In the genomic region with DNA sequence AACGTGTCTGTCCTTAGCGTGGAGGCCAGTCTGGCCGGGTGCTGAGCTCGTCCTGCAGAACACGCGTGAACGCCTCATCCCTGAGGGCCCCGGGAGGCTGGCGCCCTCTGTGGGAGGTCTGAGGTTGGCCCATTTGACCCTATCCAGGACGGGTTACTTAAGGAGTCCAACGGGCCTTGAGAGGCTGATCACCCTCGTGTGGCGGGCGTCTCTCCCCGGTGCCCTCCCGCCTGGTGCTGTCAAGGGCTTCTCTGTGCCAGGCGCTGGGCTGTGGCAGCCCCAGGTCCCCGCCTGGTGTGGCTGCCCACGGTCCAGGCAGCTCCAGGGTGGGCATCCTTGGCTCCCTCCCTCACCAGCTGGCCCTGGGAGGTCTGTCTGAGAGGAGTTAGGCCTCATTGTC, we compare ENCODE assay signal across 1 cellular context.
TF ChIP-seq lines count a peak whose summit lies in the region.

No MANE protein-coding gene starts in this region.

TF ChIP-seq in SK-N-SH, 30 proteins besides CTCF, POLR2A, EP300 and RAD21 (continued from another document):
- TF ChIP-seq, protein P1, sequence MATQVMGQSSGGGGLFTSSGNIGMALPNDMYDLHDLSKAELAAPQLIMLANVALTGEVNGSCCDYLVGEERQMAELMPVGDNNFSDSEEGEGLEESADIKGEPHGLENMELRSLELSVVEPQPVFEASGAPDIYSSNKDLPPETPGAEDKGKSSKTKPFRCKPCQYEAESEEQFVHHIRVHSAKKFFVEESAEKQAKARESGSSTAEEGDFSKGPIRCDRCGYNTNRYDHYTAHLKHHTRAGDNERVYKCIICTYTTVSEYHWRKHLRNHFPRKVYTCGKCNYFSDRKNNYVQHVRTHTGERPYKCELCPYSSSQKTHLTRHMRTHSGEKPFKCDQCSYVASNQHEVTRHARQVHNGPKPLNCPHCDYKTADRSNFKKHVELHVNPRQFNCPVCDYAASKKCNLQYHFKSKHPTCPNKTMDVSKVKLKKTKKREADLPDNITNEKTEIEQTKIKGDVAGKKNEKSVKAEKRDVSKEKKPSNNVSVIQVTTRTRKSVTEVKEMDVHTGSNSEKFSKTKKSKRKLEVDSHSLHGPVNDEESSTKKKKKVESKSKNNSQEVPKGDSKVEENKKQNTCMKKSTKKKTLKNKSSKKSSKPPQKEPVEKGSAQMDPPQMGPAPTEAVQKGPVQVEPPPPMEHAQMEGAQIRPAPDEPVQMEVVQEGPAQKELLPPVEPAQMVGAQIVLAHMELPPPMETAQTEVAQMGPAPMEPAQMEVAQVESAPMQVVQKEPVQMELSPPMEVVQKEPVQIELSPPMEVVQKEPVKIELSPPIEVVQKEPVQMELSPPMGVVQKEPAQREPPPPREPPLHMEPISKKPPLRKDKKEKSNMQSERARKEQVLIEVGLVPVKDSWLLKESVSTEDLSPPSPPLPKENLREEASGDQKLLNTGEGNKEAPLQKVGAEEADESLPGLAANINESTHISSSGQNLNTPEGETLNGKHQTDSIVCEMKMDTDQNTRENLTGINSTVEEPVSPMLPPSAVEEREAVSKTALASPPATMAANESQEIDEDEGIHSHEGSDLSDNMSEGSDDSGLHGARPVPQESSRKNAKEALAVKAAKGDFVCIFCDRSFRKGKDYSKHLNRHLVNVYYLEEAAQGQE (IDR thresholded peaks at IDR 0.05; ENCODE audit: low read depth, low read length) = no peak
- TF ChIP-seq CHD2 (IDR thresholded peaks at IDR 0.05; ENCODE audit: low read length, partially characterized antibody) = no peak
- TF ChIP-seq NFIC (IDR thresholded peaks at IDR 0.05; ENCODE audit: borderline replicate concordance) = no peak
- TF ChIP-seq TEAD4 (IDR thresholded peaks at IDR 0.05; ENCODE audit: borderline replicate concordance, insufficient read depth) = no peak
- TF ChIP-seq EZH2phosphoT487 (IDR thresholded peaks at IDR 0.05; ENCODE audit: borderline replicate concordance, low read depth) = no peak
- TF ChIP-seq FOSL2 (IDR thresholded peaks at IDR 0.05; ENCODE audit: borderline replicate concordance, low read depth) = no peak
- TF ChIP-seq RFX5 (IDR thresholded peaks at IDR 0.05; ENCODE audit: low read length) = no peak
TF ChIP-seq in SK-N-SH: peak in this region for 0.
